Comparison of ENCODE assay signal across 21 cellular contexts in genomic region chr11:117333921-117334320, GRCh38. TPM values are rescaled to one million over a fixed set of nuclear protein-coding genes. Genes with fewer than 3 reads are reported as not detected.
"Had no signal": no experiment of that assay in that cellular context is flagged by ENCODE, and none has a peak within 500 bp of the region (broad histone marks: within the 10 kb centered on the region; RNA-seq: fewer than 3 reads in every experiment).

No MANE protein-coding gene starts in this region.

- H3K4me3 ChIP-seq: left ventricle myocardium inferior, pancreas, smooth muscle cell, thoracic aorta, upper lobe of left lung had no signal

- H3K9me3 Mint-ChIP-seq: activated B cell treated with CpG ODN at 0.5 μM for 24 hours; activated naive CD4-positive, alpha-beta T cell treated with anti-CD3 and anti-CD28 coated beads, Interleukin-2, amount 10 ng/mL, durations not matched to agents 7 days and 5 days; activated T-cell treated with anti-CD3 and anti-CD28 coated beads, Interleukin-2, amount 50 U/mL, for 24 hours; nephron; stimulated activated memory B cell treated with anti-CD40 and anti-IgM and Interleukin-4, amounts not matched to agents 10 μg/mL and 1 μg/mL and 100 μg/mL, for 72 hours had no signal

- H3K27me3 Mint-ChIP-seq: activated B cell treated with CpG ODN at 0.5 μM for 24 hours; activated CD4-positive, alpha-beta T cell treated with anti-CD3 and anti-CD28 coated beads for 36 hours; activated naive CD4-positive, alpha-beta T cell treated with anti-CD3 and anti-CD28 coated beads, Interleukin-2, amount 10 ng/mL, durations not matched to agents 7 days and 5 days; activated T-cell treated with anti-CD3 and anti-CD28 coated beads, Interleukin-2, amount 50 U/mL, for 24 hours; stimulated activated memory B cell treated with anti-CD40 and anti-IgM and Interleukin-4, amounts not matched to agents 10 μg/mL and 1 μg/mL and 100 μg/mL, for 72 hours had no signal

- H3K9me3 ChIP-seq: left ventricle myocardium inferior, pancreas, thoracic aorta, upper lobe of left lung had no signal

- ATAC-seq: activated CD4-positive, alpha-beta T cell treated with anti-CD3 and anti-CD28 coated beads for 36 hours; foreskin keratinocyte; pancreas; sciatic nerve; stimulated activated memory B cell treated with anti-CD40 and anti-IgM and Interleukin-4, amounts not matched to agents 10 μg/mL and 1 μg/mL and 100 μg/mL, for 72 hours had no signal

- H3K27me3 ChIP-seq: foreskin keratinocyte, pancreas, upper lobe of left lung had no signal

- H3K4me1 Mint-ChIP-seq: activated B cell treated with CpG ODN at 0.5 μM for 24 hours had no signal

- H3K27ac ChIP-seq: foreskin keratinocyte, left ventricle myocardium inferior, pancreas, thoracic aorta, upper lobe of left lung had no signal

- H3K4me3 Mint-ChIP-seq: activated B cell treated with CpG ODN at 0.5 μM for 24 hours; activated CD4-positive, alpha-beta T cell treated with anti-CD3 and anti-CD28 coated beads for 36 hours; activated naive CD4-positive, alpha-beta T cell treated with anti-CD3 and anti-CD28 coated beads, Interleukin-2, amount 10 ng/mL, durations not matched to agents 7 days and 5 days; activated T-cell treated with anti-CD3 and anti-CD28 coated beads, Interleukin-2, amount 50 U/mL, for 24 hours; nephron; stimulated activated memory B cell treated with anti-CD40 and anti-IgM and Interleukin-4, amounts not matched to agents 10 μg/mL and 1 μg/mL and 100 μg/mL, for 72 hours had no signal

- H3K4me2 ChIP-seq: smooth muscle cell had no signal

- H3K27ac Mint-ChIP-seq: activated B cell treated with CpG ODN at 0.5 μM for 24 hours; activated CD4-positive, alpha-beta T cell treated with anti-CD3 and anti-CD28 coated beads for 36 hours; activated naive CD4-positive, alpha-beta T cell treated with anti-CD3 and anti-CD28 coated beads, Interleukin-2, amount 10 ng/mL, durations not matched to agents 7 days and 5 days; activated T-cell treated with anti-CD3 and anti-CD28 coated beads, Interleukin-2, amount 50 U/mL, for 24 hours; nephron; stimulated activated memory B cell treated with anti-CD40 and anti-IgM and Interleukin-4, amounts not matched to agents 10 μg/mL and 1 μg/mL and 100 μg/mL, for 72 hours had no signal

- DNase-seq: activated B cell treated with CpG ODN at 0.5 μM for 24 hours; activated CD4-positive, alpha-beta T cell treated with anti-CD3 and anti-CD28 coated beads for 36 hours; activated CD4-positive, alpha-beta T cell treated with anti-CD3 and anti-CD28 coated beads, Interleukin-2, amount 50 U/mL, for 4 hours; activated CD8-positive, alpha-beta memory T cell treated with anti-CD3 and anti-CD28 coated beads for 24 hours; activated CD8-positive, alpha-beta memory T cell treated with anti-CD3 and anti-CD28 coated beads, Interleukin-2, amount 50 U/mL, for 4 hours; activated effector memory CD4-positive, alpha-beta T cell treated with Interleukin-2 at 50 U/mL for 16 hours; activated naive CD4-positive, alpha-beta T cell treated with anti-CD3 and anti-CD28 coated beads, Interleukin-2, amount 10 ng/mL, durations not matched to agents 7 days and 5 days; activated T-cell treated with anti-CD3 and anti-CD28 coated beads, Interleukin-2, amount 50 U/mL, for 24 hours; cortex of kidney; foreskin keratinocyte; left ventricle myocardium inferior; midbrain; pancreas; stimulated activated CD4-positive, alpha-beta T cell treated with anti-CD3 and anti-CD28 coated beads, Interleukin-15, amount 100 ng/mL, for 24 hours; T1000; upper lobe of left lung had no signal

RNA-seq across cellular contexts. Expression of gene BACE1, which starts 17.9 kb away (rescaled TPM):
- total RNA-seq: activated B cell treated with CpG ODN at 0.5 μM for 24 hours had no signal
